ENCODE assay signal across 11 cellular contexts in the genomic region with DNA sequence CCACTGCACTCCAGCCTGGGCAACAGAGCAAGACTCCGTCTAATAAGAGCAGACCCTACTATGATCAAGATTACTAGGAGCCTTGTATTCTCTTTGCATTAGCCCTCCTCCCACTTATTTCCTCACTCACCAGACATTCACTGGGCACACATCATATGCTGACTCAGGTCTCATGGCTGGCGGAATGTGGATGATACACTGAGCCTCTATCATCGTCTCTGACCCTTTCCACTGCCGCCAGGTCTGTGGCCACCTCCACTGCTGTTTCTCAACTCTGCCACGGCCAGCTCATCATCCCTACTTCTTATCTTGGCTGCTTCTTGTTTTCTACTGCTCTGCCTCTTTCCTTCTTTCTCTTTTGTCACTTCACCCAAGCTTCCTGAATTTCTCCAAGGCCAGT.
DNase-seq lines count a peak whose midpoint lies in the region; ATAC-seq and TF ChIP-seq lines count a peak whose summit lies in the region.
"Had no signal": no experiment of that assay in that cellular context is flagged by ENCODE, and none has a peak within 500 bp of the region (broad histone marks: within the 10 kb centered on the region; RNA-seq: fewer than 3 reads in every experiment).

No MANE protein-coding gene starts in this region.

- H3K27me3 Mint-ChIP-seq in CD8-positive, alpha-beta T cell (ENCODE audit: low read depth): no peaks in the 10 kb centered on the region
- H3K27me3 Mint-ChIP-seq in nephron (ENCODE audit: low read depth): no peaks in the 10 kb centered on the region

- H3K27me3 ChIP-seq in CD8-positive, alpha-beta T cell (ENCODE audit: insufficient read depth, low read length): no peaks in the 10 kb centered on the region
- peaks cover 5% of the 10 kb centered on the region; the same call in 1 of the 2 replicates for H3K27me3 ChIP-seq in MG63
- H3K27me3 ChIP-seq: sigmoid colon had no signal

- H3K4me3 Mint-ChIP-seq in CD8-positive, alpha-beta T cell: no peak overlapping the region
- no peak overlapping the region for H3K4me3 Mint-ChIP-seq in nephron

- H3K27ac ChIP-seq in CD8-positive, alpha-beta T cell (ENCODE audit: low read depth, low read length): no peak overlapping the region
- H3K27ac ChIP-seq: sigmoid colon had no signal

- ATAC-seq in CD8-positive, alpha-beta T cell: no peak
- no peak for ATAC-seq in GM19023 (IDR thresholded peaks at IDR 0.05; ENCODE audit: unreplicated experiment)

- H3K27ac Mint-ChIP-seq in CD8-positive, alpha-beta T cell: peak overlapping the region; percentile 82
- H3K27ac Mint-ChIP-seq in nephron: peak overlapping the region; percentile 10 to 90 (median 32)

- peaks cover 56% of the 10 kb centered on the region for H3K4me1 ChIP-seq in CD8-positive, alpha-beta T cell (ENCODE audit: insufficient read depth, low read length)

- peaks cover 78% of the 10 kb centered on the region for H3K4me1 Mint-ChIP-seq in CD8-positive, alpha-beta T cell (ENCODE audit: low read depth)
- peaks cover 36% of the 10 kb centered on the region for H3K4me1 Mint-ChIP-seq in nephron

- TF ChIP-seq CTCF in CD8-positive, alpha-beta T cell (IDR thresholded peaks at IDR 0.05): no peak
- TF ChIP-seq CTCF in astrocyte of the spinal cord (IDR thresholded peaks at IDR 0.05; ENCODE audit: low read depth, low read length) (no peak), nephron (IDR thresholded peaks at IDR 0.05; ENCODE audit: unreplicated experiment in 3 of 3) (no peak)

- H3K9me3 ChIP-seq in CD8-positive, alpha-beta T cell (ENCODE audit: low read length): no peaks in the 10 kb centered on the region
- H3K9me3 ChIP-seq in MG63: no peaks in the 10 kb centered on the region
- H3K9me3 ChIP-seq: sigmoid colon had no signal

- intact Hi-C loops in CD8-positive, alpha-beta T cell (cut with DNase I, micrococcal nuclease): no loop called here

- no peaks in the 10 kb centered on the region for H3K36me3 ChIP-seq in CD8-positive, alpha-beta T cell (ENCODE audit: insufficient read depth, low read length)
- no peaks in the 10 kb centered on the region for H3K36me3 ChIP-seq in MG63
- H3K36me3 ChIP-seq: sigmoid colon had no signal

- no peak overlapping the region for H3K4me3 ChIP-seq in CD8-positive, alpha-beta T cell (ENCODE audit: low read depth, low read length)
- H3K4me3 ChIP-seq in MG63 (no peak overlapping the region), astrocyte of the spinal cord (ENCODE audit: low read depth, low read length) (no peak overlapping the region)
- H3K4me3 ChIP-seq: sigmoid colon had no signal

- CTCF ChIA-PET in CD8-positive, alpha-beta T cell (lab: Charles Lee): interaction anchor here (0.9 to 1.5 kb wide), 3 partner anchors 16 to 139 kb away, joined by 3 to 6 read pairs (median 3); no protein-coding TSS in a partner anchor

- no peaks in the 10 kb centered on the region for H3K9me3 Mint-ChIP-seq in CD8-positive, alpha-beta T cell
- H3K9me3 Mint-ChIP-seq in nephron: no peaks in the 10 kb centered on the region

- no peak for DNase-seq in CD8-positive, alpha-beta T cell
- peak; percentile 75 for DNase-seq in MG63
- peak; percentile 71 for DNase-seq in astrocyte of the spinal cord (ENCODE audit: low read depth, low spot score)
- DNase-seq in retina: no peak
- DNase-seq in NCI-H1092 (lab: John Stamatoyannopoulos, UW): no peak
- DNase-seq in globus pallidus (ENCODE audit: low spot score): no peak
- DNase-seq: mesendoderm, NCI-H1092 treated with DMSO at 0.1 percent for 48 hours, sigmoid colon had no signal

- peaks cover 5% of the 10 kb centered on the region for H3K36me3 Mint-ChIP-seq in CD8-positive, alpha-beta T cell
- no peaks in the 10 kb centered on the region for H3K36me3 Mint-ChIP-seq in nephron (ENCODE audit: low read depth)

- POLR2A ChIA-PET in CD8-positive, alpha-beta T cell (lab: Charles Lee): interaction anchor here (1.5 kb wide), 1 partner anchor 9 kb away, joined by 4 read pairs; no protein-coding TSS in a partner anchor

- in situ Hi-C loops in astrocyte of the spinal cord (cut with HindIII; ENCODE audit: low sequenced_read_pairs): no loop called here

Comparison
In these comparisons a context has a peak if more than half of its experiments do, and no peak if none do; other contexts are left out.
1. DNase-seq: peak in MG63 (single experiment) and astrocyte of the spinal cord (single experiment); none in CD8-positive, alpha-beta T cell (0 of 7), retina (single experiment), NCI-H1092 (single experiment) and globus pallidus (single experiment).